ENCODE assay signal across 6 cellular contexts in genomic region chr10:97633921-97634320, GRCh38. TPM values are rescaled to one million over a fixed set of nuclear protein-coding genes. Genes with fewer than 3 reads are reported as not detected.
DNase-seq lines count a peak whose midpoint lies in the region; ATAC-seq and TF ChIP-seq lines count a peak whose summit lies in the region.

No MANE protein-coding gene starts in this region.

- H3K27ac ChIP-seq in VCaP: peak overlapping the region; percentile 73
- H3K27ac ChIP-seq in iPS-20b (ENCODE audit: low read length): peak overlapping the region; percentile 45

- H3K9me3 ChIP-seq in iPS-20b (ENCODE audit: insufficient read depth, low read depth, low read length): no peaks in the 10 kb centered on the region

- H3K4me1 ChIP-seq in iPS-20b (ENCODE audit: insufficient read depth, low read length): 0 out of 2 replicates have a peak, but pooled peaks cover 3% of the 10 kb centered on the region

- DNase-seq in H7 (no peak), MV-4-11 (lab: John Stamatoyannopoulos, UW) (no peak), GM19238 (ENCODE audit: insufficient read length, low spot score) (no peak)

- no peak for TF ChIP-seq CTCF in VCaP (conservative IDR thresholded peaks at IDR 0.05)

- H3K9ac ChIP-seq in iPS-20b (ENCODE audit: low read depth, low read length): peak overlapping the region; percentile 92; the same call in 1 of the 2 replicates

- H3K27me3 ChIP-seq in H7 (ENCODE audit: control insufficient read depth, insufficient read depth, low read length): no peaks in the 10 kb centered on the region
- H3K27me3 ChIP-seq in iPS-20b (ENCODE audit: insufficient read depth, low read length): no peaks in the 10 kb centered on the region

- no peak for ATAC-seq in HG03565 (IDR thresholded peaks at IDR 0.05; ENCODE audit: unreplicated experiment)

- H3K4me3 ChIP-seq in H7 (ENCODE audit: insufficient read depth, low read depth, low read length): peak overlapping the region; percentile 83
- peak overlapping the region; percentile 96 for H3K4me3 ChIP-seq in iPS-20b (ENCODE audit: low read length)

- H3K36me3 ChIP-seq in H7 (replicated peaks; ENCODE audit: control insufficient read depth, insufficient read depth, low read length): no peaks in the 10 kb centered on the region
- no peaks in the 10 kb centered on the region for H3K36me3 ChIP-seq in iPS-20b (ENCODE audit: insufficient read depth, low read depth, low read length)

RNA-seq across cellular contexts. Expression of gene MORN4, which starts 0.6 kb away (rescaled TPM):
- 12.0 and 13.7 TPM in 2 replicates for total RNA-seq in H7 (2014; rRNA removed; shearing (Covaris generic))

RNA-seq across cellular contexts. Expression of gene PI4K2A, which starts 6.5 kb away (rescaled TPM):
- 19.6 and 26.2 TPM in 2 replicates for total RNA-seq in H7 (2014; rRNA removed; shearing (Covaris generic))

RNA-seq across cellular contexts. Expression of gene C10orf62, which starts 44.4 kb away (rescaled TPM):
- total RNA-seq in H7 (2014; rRNA removed; shearing (Covaris generic)): not detected in 2 replicates

RNA-seq across cellular contexts. Expression of gene HOGA1, which starts 49.7 kb away (rescaled TPM):
- total RNA-seq in H7 (2014; rRNA removed; shearing (Covaris generic)): 0.37 TPM in 1 of 2 replicates, not detected in the other

RNA-seq across cellular contexts. Expression of gene AVPI1, which starts 53.1 kb away (rescaled TPM):
- 10.6 and 13.6 TPM in 2 replicates for total RNA-seq in H7 (2014; rRNA removed; shearing (Covaris generic))
